ENCODE assay signal across 17 cellular contexts in the genomic region with DNA sequence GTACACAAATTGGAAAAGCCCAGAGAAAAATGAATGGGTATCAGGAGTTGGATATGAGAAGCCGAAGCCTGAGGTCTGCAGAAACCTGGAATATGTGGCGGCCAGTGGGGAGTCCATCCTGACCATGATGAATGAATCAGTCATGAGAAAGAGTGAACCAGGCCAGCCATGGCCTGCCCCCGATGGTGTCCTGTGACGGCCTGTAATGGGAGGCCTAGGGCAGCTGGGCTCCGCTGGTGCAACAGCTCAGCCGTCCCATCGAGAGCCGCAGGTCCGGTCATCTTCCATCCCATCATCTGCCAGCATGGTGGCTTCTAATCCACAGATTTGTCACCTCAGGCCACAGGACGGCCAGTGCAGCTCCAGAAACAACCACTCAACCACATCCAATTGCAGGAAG.
A peak's percentile ranks its signal among the peaks of the same experiment; 100 is the strongest.
DNase-seq lines count a peak whose midpoint lies in the region; ATAC-seq and TF ChIP-seq lines count a peak whose summit lies in the region.
"Had no signal": no experiment of that assay in that cellular context is flagged by ENCODE, and none has a peak within 500 bp of the region (broad histone marks: within the 10 kb centered on the region; RNA-seq: fewer than 3 reads in every experiment).

No MANE protein-coding gene starts in this region.

- no peak for ATAC-seq in activated CD8-positive, alpha-beta memory T cell treated with anti-CD3 and anti-CD28 coated beads, Interleukin-2, amount 10 ng/mL, durations not matched to agents 7 days and 5 days
- peak; percentile 46 for ATAC-seq in stimulated activated naive CD8-positive, alpha-beta T cell treated with anti-CD3 and anti-CD28 coated beads, Interleukin-15, Interleukin-2, amounts not matched to agents 100 U/mL and 50 U/mL, for 24 hours
- no peak for ATAC-seq in stimulated activated naive CD8-positive, alpha-beta T cell treated with anti-CD3 and anti-CD28 coated beads, Interleukin-15, amount 100 ng/mL, for 72 hours
- no peak for ATAC-seq in HG02852 (IDR thresholded peaks at IDR 0.05; ENCODE audit: unreplicated experiment)
- ATAC-seq: A549; CD8-positive, alpha-beta T cell had no signal

- peaks cover 6% of the 10 kb centered on the region for H3K27me3 Mint-ChIP-seq in activated CD8-positive, alpha-beta memory T cell treated with anti-CD3 and anti-CD28 coated beads, Interleukin-2, amount 10 ng/mL, durations not matched to agents 7 days and 5 days
- H3K27me3 Mint-ChIP-seq in stimulated activated naive CD8-positive, alpha-beta T cell treated with anti-CD3 and anti-CD28 coated beads, Interleukin-15, amount 100 ng/mL, for 72 hours: no peaks in the 10 kb centered on the region
- peaks cover 31% of the 10 kb centered on the region for H3K27me3 Mint-ChIP-seq in osteocyte (ENCODE audit: unreplicated experiment)
- H3K27me3 Mint-ChIP-seq: CD4-positive, alpha-beta T cell had no signal

- CTCF ChIA-PET in activated CD8-positive, alpha-beta memory T cell treated with anti-CD3 and anti-CD28 coated beads, Interleukin-2, amount 10 ng/mL, durations not matched to agents 7 days and 5 days (lab: Charles Lee): no interaction called here

- no peaks in the 10 kb centered on the region for H3K36me3 Mint-ChIP-seq in activated CD8-positive, alpha-beta memory T cell treated with anti-CD3 and anti-CD28 coated beads, Interleukin-2, amount 10 ng/mL, durations not matched to agents 7 days and 5 days
- no peaks in the 10 kb centered on the region for H3K36me3 Mint-ChIP-seq in osteocyte (ENCODE audit: unreplicated experiment)
- H3K36me3 Mint-ChIP-seq: CD8-positive, alpha-beta T cell had no signal

- peak; percentile 12 for DNase-seq in activated CD8-positive, alpha-beta memory T cell treated with anti-CD3 and anti-CD28 coated beads, Interleukin-2, amount 10 ng/mL, durations not matched to agents 7 days and 5 days
- DNase-seq in activated CD8-positive, alpha-beta memory T cell treated with anti-CD3 and anti-CD28 coated beads, Interleukin-2, amount 50 U/mL, for 4 hours: no peak
- DNase-seq in stimulated activated naive CD8-positive, alpha-beta T cell treated with anti-CD3 and anti-CD28 coated beads, Interleukin-15, Interleukin-2, amounts not matched to agents 100 U/mL and 50 U/mL, for 24 hours: no peak
- no peak for DNase-seq in stimulated activated naive CD8-positive, alpha-beta T cell treated with anti-CD3 and anti-CD28 coated beads, Interleukin-15, amount 100 ng/mL, for 72 hours
- DNase-seq in iPS-NIHi7 (ENCODE audit: extremely low spot score) (peak; percentile 4), osteocyte (ENCODE audit: extremely low spot score, unreplicated experiment) (peak; percentile 74), activated gamma-delta T cell (lab: John Stamatoyannopoulos, UW) (no peak)
- DNase-seq: AML-193; Caco-2; Calu3; CD4-positive, alpha-beta T cell; CD8-positive, alpha-beta T cell; DMS79 treated with DMSO at 0.1 percent for 48 hours; GF-D8 had no signal

- no peak for TF ChIP-seq CTCF in osteocyte (IDR thresholded peaks at IDR 0.05)

- H3K27ac Mint-ChIP-seq in activated CD8-positive, alpha-beta memory T cell treated with anti-CD3 and anti-CD28 coated beads, Interleukin-2, amount 10 ng/mL, durations not matched to agents 7 days and 5 days: no peak overlapping the region
- no peak overlapping the region for H3K27ac Mint-ChIP-seq in stimulated activated naive CD8-positive, alpha-beta T cell treated with anti-CD3 and anti-CD28 coated beads, Interleukin-15, amount 100 ng/mL, for 72 hours
- no peak overlapping the region for H3K27ac Mint-ChIP-seq in osteocyte (ENCODE audit: unreplicated experiment)
- H3K27ac Mint-ChIP-seq: B cell; CD4-positive, alpha-beta T cell; CD8-positive, alpha-beta T cell had no signal

- H3K4me3 Mint-ChIP-seq in activated CD8-positive, alpha-beta memory T cell treated with anti-CD3 and anti-CD28 coated beads, Interleukin-2, amount 10 ng/mL, durations not matched to agents 7 days and 5 days: no peak overlapping the region
- no peak overlapping the region for H3K4me3 Mint-ChIP-seq in stimulated activated naive CD8-positive, alpha-beta T cell treated with anti-CD3 and anti-CD28 coated beads, Interleukin-15, amount 100 ng/mL, for 72 hours
- H3K4me3 Mint-ChIP-seq in osteocyte (ENCODE audit: unreplicated experiment): no peak overlapping the region
- H3K4me3 Mint-ChIP-seq: B cell; CD4-positive, alpha-beta T cell; CD8-positive, alpha-beta T cell had no signal

- H3K9me3 Mint-ChIP-seq in activated CD8-positive, alpha-beta memory T cell treated with anti-CD3 and anti-CD28 coated beads, Interleukin-2, amount 10 ng/mL, durations not matched to agents 7 days and 5 days (ENCODE audit: low read depth): no peaks in the 10 kb centered on the region
- peaks cover 6 to 8% of the 10 kb centered on the region in 2 donors for H3K9me3 Mint-ChIP-seq in stimulated activated naive CD8-positive, alpha-beta T cell treated with anti-CD3 and anti-CD28 coated beads, Interleukin-15, amount 100 ng/mL, for 72 hours
- H3K9me3 Mint-ChIP-seq in osteocyte (ENCODE audit: unreplicated experiment): peaks cover 7% of the 10 kb centered on the region
- H3K9me3 Mint-ChIP-seq: CD4-positive, alpha-beta T cell had no signal

- no peaks in the 10 kb centered on the region for H3K4me1 Mint-ChIP-seq in activated CD8-positive, alpha-beta memory T cell treated with anti-CD3 and anti-CD28 coated beads, Interleukin-2, amount 10 ng/mL, durations not matched to agents 7 days and 5 days
- H3K4me1 Mint-ChIP-seq in stimulated activated naive CD8-positive, alpha-beta T cell treated with anti-CD3 and anti-CD28 coated beads, Interleukin-15, amount 100 ng/mL, for 72 hours: peaks cover 16% of the 10 kb centered on the region
- H3K4me1 Mint-ChIP-seq in osteocyte (ENCODE audit: unreplicated experiment): no peaks in the 10 kb centered on the region
- H3K4me1 Mint-ChIP-seq: B cell had no signal

Comparison
In these comparisons a context has a peak if more than half of its experiments do, and no peak if none do; other contexts are left out.
1. DNase-seq: peak in activated CD8-positive, alpha-beta memory T cell treated with anti-CD3 and anti-CD28 coated beads, Interleukin-2, amount 10 ng/mL, durations not matched to agents 7 days and 5 days (single experiment), iPS-NIHi7 (single experiment) and osteocyte (single experiment); none in activated CD8-positive, alpha-beta memory T cell treated with anti-CD3 and anti-CD28 coated beads, Interleukin-2, amount 50 U/mL, for 4 hours (single experiment), stimulated activated naive CD8-positive, alpha-beta T cell treated with anti-CD3 and anti-CD28 coated beads, Interleukin-15, Interleukin-2, amounts not matched to agents 100 U/mL and 50 U/mL, for 24 hours (single experiment), stimulated activated naive CD8-positive, alpha-beta T cell treated with anti-CD3 and anti-CD28 coated beads, Interleukin-15, amount 100 ng/mL, for 72 hours (0 of 2) and activated gamma-delta T cell (single experiment).